12 cellular contexts compared by ENCODE assay signal in the genomic region with DNA sequence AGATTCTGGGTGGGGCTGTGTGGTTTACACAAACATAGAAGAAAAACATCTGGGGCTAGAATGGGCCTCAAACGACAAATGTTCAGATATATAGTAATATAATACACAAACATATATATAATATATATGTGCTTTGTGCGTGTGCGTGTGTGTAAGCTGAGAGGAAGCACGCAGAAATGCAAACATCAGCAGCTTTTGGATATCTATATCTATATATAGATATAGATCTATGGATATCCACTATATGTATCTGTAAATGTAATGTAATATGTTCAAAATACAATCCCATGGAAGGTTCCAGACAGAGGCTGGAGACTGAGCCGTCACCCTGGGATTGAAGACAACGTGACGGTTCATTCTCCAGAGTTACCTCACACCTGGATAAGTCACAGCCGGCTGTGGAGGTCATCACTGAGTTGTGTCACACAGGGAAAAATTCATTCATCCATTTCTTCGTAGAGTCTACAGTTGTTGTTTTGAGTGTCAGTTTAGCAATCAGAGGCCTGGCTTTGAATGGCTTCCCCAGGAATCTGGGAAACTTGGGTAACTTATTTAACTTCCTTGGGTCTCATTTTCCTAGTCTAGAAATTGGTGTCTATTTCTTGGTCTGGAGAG.
A peak's percentile ranks its signal among the peaks of the same experiment; 100 is the strongest.
DNase-seq lines count a peak whose midpoint lies in the region; ATAC-seq, FAIRE-seq and TF ChIP-seq lines count a peak whose summit lies in the region.
"Had no signal": no experiment of that assay in that cellular context is flagged by ENCODE, and none has a peak within 500 bp of the region (broad histone marks: within the 10 kb centered on the region; RNA-seq: fewer than 3 reads in every experiment).

No MANE protein-coding gene starts in this region.

- peak overlapping the region; percentile 88 for H3K27ac Mint-ChIP-seq in nephron progenitor cell
- H3K27ac Mint-ChIP-seq: natural killer cell; stimulated activated effector memory CD8-positive, alpha-beta T cell treated with anti-CD3 and anti-CD28 coated beads, Interleukin-12 subunit alpha, Interleukin-12 subunit beta, amount 100 ng/mL, for 72 hours had no signal

- no peaks in the 10 kb centered on the region for H3K36me3 Mint-ChIP-seq in nephron progenitor cell (ENCODE audit: low read depth)
- H3K36me3 Mint-ChIP-seq: natural killer cell; stimulated activated effector memory CD8-positive, alpha-beta T cell treated with anti-CD3 and anti-CD28 coated beads, Interleukin-12 subunit alpha, Interleukin-12 subunit beta, amount 100 ng/mL, for 72 hours had no signal

- no peak for ATAC-seq in upper lobe of right lung
- ATAC-seq: natural killer cell; stimulated activated effector memory CD8-positive, alpha-beta T cell treated with anti-CD3 and anti-CD28 coated beads, Interleukin-12 subunit alpha, Interleukin-12 subunit beta, amount 100 ng/mL, for 72 hours had no signal

- H3K36me3 ChIP-seq in endothelial cell of umbilical vein (ENCODE audit: control insufficient read depth in 2 of 2, extremely low read depth in 1 of 2, insufficient read depth in 2 of 2, low read length in 2 of 2) (no peaks in the 10 kb centered on the region), upper lobe of right lung (no peaks in the 10 kb centered on the region)

- peak overlapping the region in 1 of 3 experiments; percentile 20 for H3K4me3 ChIP-seq in endothelial cell of umbilical vein (replicated peaks in 1 of 3; ENCODE audit: insufficient read depth in 1 of 3, low read depth in 1 of 3, low read length in 3 of 3)
- H3K4me3 ChIP-seq in upper lobe of right lung = no peak overlapping the region

- H4K20me1 ChIP-seq in endothelial cell of umbilical vein (replicated peaks; ENCODE audit: control insufficient read depth, extremely low read depth, insufficient read depth, low read length) = no peaks in the 10 kb centered on the region

- H2AFZ ChIP-seq in endothelial cell of umbilical vein (ENCODE audit: low read depth, low read length) = no peak overlapping the region

- H3K4me1 ChIP-seq in endothelial cell of umbilical vein (ENCODE audit: control insufficient read depth, extremely low read depth, insufficient read depth, low read length) (peaks cover 27% of the 10 kb centered on the region), upper lobe of right lung (peaks cover 12% of the 10 kb centered on the region)

- H3K27ac ChIP-seq in endothelial cell of umbilical vein (ENCODE audit: insufficient read depth, low read depth, low read length) = peak overlapping the region; percentile 91
- peak overlapping the region; percentile 47 for H3K27ac ChIP-seq in upper lobe of right lung

- in situ Hi-C loops in G401 (cut with HindIII; ENCODE audit: low sequenced_read_pairs) = no loop called here

- POLR2A ChIA-PET in endothelial cell of umbilical vein (lab: Charles Lee) = interaction anchor here (1.3 kb wide), 1 partner anchor 123 kb away, joined by 8 read pairs; a partner anchor contains a TSS

- no peak for TF ChIP-seq POLR2A in endothelial cell of umbilical vein (IDR thresholded peaks at IDR 0.05; ENCODE audit: low read depth, low read length)

- CTCF ChIA-PET in endothelial cell of umbilical vein (lab: Charles Lee) = interaction anchor here (1.0 to 2.9 kb wide), 7 partner anchors 47 to 433 kb away, joined by 3 to 19 read pairs (median 4); no protein-coding TSS in a partner anchor

- H3K4me1 Mint-ChIP-seq in nephron progenitor cell = peaks cover 60% of the 10 kb centered on the region
- H3K4me1 Mint-ChIP-seq: natural killer cell had no signal

- H3K4me2 ChIP-seq in endothelial cell of umbilical vein (ENCODE audit: insufficient read depth, low read length) = peak overlapping the region; percentile 56

- H3K27me3 Mint-ChIP-seq in nephron progenitor cell (ENCODE audit: low read depth, poor library complexity) = peaks cover 9% of the 10 kb centered on the region

- no peak for TF ChIP-seq CTCF in endothelial cell of umbilical vein (IDR thresholded peaks at IDR 0.05; ENCODE audit: extremely low read depth in 1 of 2, insufficient read depth in 1 of 2, low read depth in 1 of 2, low read length in 2 of 2)
- no peak for TF ChIP-seq CTCF in nephron progenitor cell (IDR thresholded peaks at IDR 0.05)
- TF ChIP-seq CTCF in upper lobe of right lung (IDR thresholded peaks at IDR 0.05) = no peak

- peak overlapping the region; percentile 57 for H3K9ac ChIP-seq in endothelial cell of umbilical vein (replicated peaks; ENCODE audit: extremely low read depth, insufficient read depth, low read length)

- no peaks in the 10 kb centered on the region for H3K9me3 Mint-ChIP-seq in nephron progenitor cell
- H3K9me3 Mint-ChIP-seq: natural killer cell; stimulated activated effector memory CD8-positive, alpha-beta T cell treated with anti-CD3 and anti-CD28 coated beads, Interleukin-12 subunit alpha, Interleukin-12 subunit beta, amount 100 ng/mL, for 72 hours had no signal

- no peaks in the 10 kb centered on the region for H3K79me2 ChIP-seq in endothelial cell of umbilical vein (ENCODE audit: control insufficient read depth, insufficient read depth, low read length)

- H3K9me3 ChIP-seq in endothelial cell of umbilical vein (replicated peaks; ENCODE audit: control insufficient read depth, insufficient read depth, low read length) (no peaks in the 10 kb centered on the region), upper lobe of right lung (no peaks in the 10 kb centered on the region)

- intact Hi-C loops in endothelial cell of umbilical vein (cut with micrococcal nuclease) (loop anchor here (5.0 to 10.0 kb wide), 3 partner anchors 430 to 990 kb away; a partner anchor contains a TSS), upper lobe of right lung (cut with DNase I) (no loop called here)

- H3K4me3 Mint-ChIP-seq in nephron progenitor cell = peak overlapping the region; percentile 17
- H3K4me3 Mint-ChIP-seq: natural killer cell; stimulated activated effector memory CD8-positive, alpha-beta T cell treated with anti-CD3 and anti-CD28 coated beads, Interleukin-12 subunit alpha, Interleukin-12 subunit beta, amount 100 ng/mL, for 72 hours had no signal

- DNase-seq in RCC 7860 (ENCODE audit: low spot score) (peak; percentile 29), endothelial cell of umbilical vein (ENCODE audit: low read depth, low spot score) (peak; percentile 26), nephron progenitor cell (no peak), upper lobe of right lung (no peak), NCI-H82 (lab: John Stamatoyannopoulos, UW) (no peak), NCI-H1694 treated with DMSO at 0.1 percent for 48 hours (lab: John Stamatoyannopoulos, UW) (no peak), G401 (ENCODE audit: low spot score) (no peak)
- DNase-seq: activated CD4-positive, alpha-beta T cell treated with anti-CD3 and anti-CD28 coated beads for 1 hour; activated T-cell treated with anti-CD3 and anti-CD28 coated beads, Interleukin-2, amount 50 U/mL, for 48 hours; natural killer cell had no signal

- FAIRE-seq in RCC 7860 (lab: Jason Lieb, UNC) (no peak), endothelial cell of umbilical vein (lab: Jason Lieb, UNC) (peak; percentile 52)
- FAIRE-seq: D721Med had no signal

- dilution Hi-C loops in endothelial cell of umbilical vein (cut with MboI; ENCODE audit: extremely low pct_ligation_motif_present, low sequenced_read_pairs) = no loop called here

- H3K27me3 ChIP-seq in endothelial cell of umbilical vein (ENCODE audit: control insufficient read depth in 2 of 2, insufficient read depth in 2 of 2, low read length in 2 of 2) (no peaks in the 10 kb centered on the region), upper lobe of right lung (no peaks in the 10 kb centered on the region)

- BruUV-seq in endothelial cell of umbilical vein (replicated peaks; lab: Mats Ljungman, UMichigan) = no TSS peak

- no peaks in the 10 kb centered on the region for H3K9me1 ChIP-seq in endothelial cell of umbilical vein (replicated peaks; ENCODE audit: control insufficient read depth, extremely low read depth, insufficient read depth, low read length)

TF ChIP-seq in endothelial cell of umbilical vein, 7 proteins besides CTCF, POLR2A, EP300 and RAD21:
- TF ChIP-seq FOS (IDR thresholded peaks at IDR 0.05; ENCODE audit: borderline replicate concordance, insufficient read depth, low read length) (no peak), MYC (IDR thresholded peaks at IDR 0.05; ENCODE audit: low read depth, low read length) (no peak), EZH2 (IDR thresholded peaks at IDR 0.05; ENCODE audit: borderline replicate concordance, low read depth, low read length, severe bottlenecking) (no peak), JUN (IDR thresholded peaks at IDR 0.05; ENCODE audit: borderline replicate concordance, insufficient read depth, insufficient read length, low read depth) (no peak), GATA2 (IDR thresholded peaks at IDR 0.05; ENCODE audit: insufficient read depth, insufficient read length, low read depth, low read length) (no peak), POLR2AphosphoS5 (IDR thresholded peaks at IDR 0.05; ENCODE audit: insufficient read depth, low read depth, low read length) (no peak)
- TF ChIP-seq, protein P1, sequence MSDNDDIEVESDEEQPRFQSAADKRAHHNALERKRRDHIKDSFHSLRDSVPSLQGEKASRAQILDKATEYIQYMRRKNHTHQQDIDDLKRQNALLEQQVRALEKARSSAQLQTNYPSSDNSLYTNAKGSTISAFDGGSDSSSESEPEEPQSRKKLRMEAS (IDR thresholded peaks at IDR 0.05; ENCODE audit: insufficient read depth, insufficient read length) = no peak

Comparison
In these comparisons a context has a peak if more than half of its experiments do, and no peak if none do; other contexts are left out.
1. DNase-seq: peak in RCC 7860 (single experiment) and endothelial cell of umbilical vein (single experiment); none in nephron progenitor cell (single experiment), upper lobe of right lung (single experiment), NCI-H82 (single experiment), NCI-H1694 treated with DMSO at 0.1 percent for 48 hours (single experiment) and G401 (single experiment).